1 cellular context compared by ENCODE assay signal in genomic region chr9:109122726-109123621, GRCh38.
TF ChIP-seq lines count a peak whose summit lies in the region.

No MANE protein-coding gene starts in this region.

TF ChIP-seq in K562, 482 proteins besides CTCF, POLR2A, EP300 and RAD21 (continued from another document and continues in another):
- TF ChIP-seq THAP12 (CRISPR knock-in tag; IDR thresholded peaks at IDR 0.05) (no peak), THRAP3 (IDR thresholded peaks at IDR 0.05; ENCODE audit: borderline replicate concordance) (no peak), ZBTB49 (CRISPR knock-in tag; IDR thresholded peaks at IDR 0.05; ENCODE audit: borderline replicate concordance) (no peak), TEAD4 (IDR thresholded peaks at IDR 0.05; ENCODE audit: low read length) (peak; percentile 74), TEAD4 (CRISPR knock-in tag; IDR thresholded peaks at IDR 0.05; ENCODE audit: borderline replicate concordance) (no peak), STAT5B (CRISPR knock-in tag; IDR thresholded peaks at IDR 0.05) (no peak), RHOXF2B (CRISPR knock-in tag; conservative IDR thresholded peaks at IDR 0.05) (no peak), SETDB1 (IDR thresholded peaks at IDR 0.05; ENCODE audit: low read length) (no peak), ZBTB43 (CRISPR knock-in tag; IDR thresholded peaks at IDR 0.05) (no peak), HEY1 (CRISPR knock-in tag; IDR thresholded peaks at IDR 0.05; ENCODE audit: borderline replicate concordance) (no peak), ZNF239 (CRISPR knock-in tag; IDR thresholded peaks at IDR 0.05) (no peak), RBM34 (IDR thresholded peaks at IDR 0.05; ENCODE audit: borderline replicate concordance, insufficient read depth, low read length) (no peak), POLR2H (tag; IDR thresholded peaks at IDR 0.05; ENCODE audit: low read depth) (no peak), ZNF449 (CRISPR knock-in tag; IDR thresholded peaks at IDR 0.05) (no peak), XRCC5 (IDR thresholded peaks at IDR 0.05; ENCODE audit: low read depth, low read length) (no peak), ZNF77 (CRISPR knock-in tag; IDR thresholded peaks at IDR 0.05) (no peak), PATZ1 (CRISPR knock-in tag; IDR thresholded peaks at IDR 0.05; ENCODE audit: borderline replicate concordance) (no peak), DLX4 (CRISPR knock-in tag; IDR thresholded peaks at IDR 0.05) (no peak), NEUROD1 (IDR thresholded peaks at IDR 0.05; ENCODE audit: borderline replicate concordance, low read depth, low read length, partially characterized antibody) (peak; percentile 22), ZNF551 (CRISPR knock-in tag; IDR thresholded peaks at IDR 0.05) (no peak), TSHZ1 (CRISPR knock-in tag; IDR thresholded peaks at IDR 0.05) (peak; percentile 97), RBM22 (IDR thresholded peaks at IDR 0.05; ENCODE audit: low read depth, low read length, poor library complexity, severe bottlenecking) (no peak), MTF1 (CRISPR knock-in tag; IDR thresholded peaks at IDR 0.05; ENCODE audit: borderline replicate concordance) (no peak), ZNF133 (CRISPR knock-in tag; IDR thresholded peaks at IDR 0.05) (no peak), SNAPC5 (CRISPR knock-in tag; IDR thresholded peaks at IDR 0.05) (no peak), ZNF75A (CRISPR knock-in tag; IDR thresholded peaks at IDR 0.05) (no peak), ZNF507 (tag; conservative IDR thresholded peaks at IDR 0.05) (no peak), ZNF384 (IDR thresholded peaks at IDR 0.05; ENCODE audit: low read depth, low read length) (no peak), TAF15 (IDR thresholded peaks at IDR 0.05; ENCODE audit: low read depth, low read length) (no peak), ZKSCAN1 (IDR thresholded peaks at IDR 0.05; ENCODE audit: low read depth, low read length) (no peak), ZNF586 (CRISPR knock-in tag; conservative IDR thresholded peaks at IDR 0.05) (no peak), ZNF311 (CRISPR knock-in tag; IDR thresholded peaks at IDR 0.05) (no peak), ZZZ3 (IDR thresholded peaks at IDR 0.05) (no peak), ASH1L (IDR thresholded peaks at IDR 0.05; ENCODE audit: borderline replicate concordance, low read depth, partially characterized antibody) (no peak), CAMTA2 (CRISPR knock-in tag; conservative IDR thresholded peaks at IDR 0.05) (no peak), ZNF512 (tag; IDR thresholded peaks at IDR 0.05) (no peak), PTTG1 (tag; IDR thresholded peaks at IDR 0.05; ENCODE audit: low read depth) (no peak), SFPQ (IDR thresholded peaks at IDR 0.05; ENCODE audit: low read depth, low read length) (no peak), TAF7 (tag; IDR thresholded peaks at IDR 0.05) (0 out of 2 replicates have a peak, but pooled peaks have one; percentile 18), SMARCA5 (IDR thresholded peaks at IDR 0.05) (peak; percentile 67; the same call in 1 of the 2 replicates), COPS2 (conservative IDR thresholded peaks at IDR 0.05) (no peak), ZNF140 (CRISPR knock-in tag; IDR thresholded peaks at IDR 0.05) (no peak), GTF2B (IDR thresholded peaks at IDR 0.05; ENCODE audit: extremely low read depth, insufficient read length) (no peak), ETS2 (tag; IDR thresholded peaks at IDR 0.05; ENCODE audit: borderline replicate concordance, poor library complexity, severe bottlenecking) (no peak), TAF9B (IDR thresholded peaks at IDR 0.05; ENCODE audit: partially characterized antibody) (peak; percentile 65), NFIC (IDR thresholded peaks at IDR 0.05) (peak; percentile 59), ZNF57 (CRISPR knock-in tag; IDR thresholded peaks at IDR 0.05) (no peak), MECOM (CRISPR knock-in tag; IDR thresholded peaks at IDR 0.05) (no peak), BHLHE40 (IDR thresholded peaks at IDR 0.05; ENCODE audit: low read length) (peak; percentile 78), GABPB2 (CRISPR knock-in tag; conservative IDR thresholded peaks at IDR 0.05) (no peak), HOXB6 (CRISPR knock-in tag; IDR thresholded peaks at IDR 0.05; ENCODE audit: borderline replicate concordance) (no peak)
